Comparison of ENCODE assay signal across 8 cellular contexts in genomic region chr14:94026173-94026885, GRCh38. TPM values are rescaled to one million over a fixed set of nuclear protein-coding genes. Genes with fewer than 3 reads are reported as not detected.
A peak's percentile ranks its signal among the peaks of the same experiment; 100 is the strongest.
DNase-seq lines count a peak whose midpoint lies in the region; ATAC-seq and TF ChIP-seq lines count a peak whose summit lies in the region.

TSS of gene OTUB2 (plus strand) at chr14:94026340. CDS start at chr14:94026538, 198 bp downstream.

- no peak within 1 kb of the TSS for H3K27ac Mint-ChIP-seq in neural crest cell (ENCODE audit: unreplicated experiment)
- H3K27ac Mint-ChIP-seq in stimulated activated naive CD8-positive, alpha-beta T cell treated with anti-CD3 and anti-CD28 coated beads, Interleukin-15, amount 100 ng/mL, for 72 hours = peak within 1 kb of the TSS in 1 of 2 donors; percentile 51

- DNase-seq in EL (peak; percentile 99), HCEC 1CT (peak; percentile 95), MM.1S (peak; percentile 96), SIG-M5 (lab: John Stamatoyannopoulos, UW) (peak; percentile 89), activated gamma-delta T cell treated with Interleukin-2 at 50 U/mL for 16 hours (peak; percentile 94), foreskin keratinocyte (peak; percentile 97 to 99), neural crest cell (ENCODE audit: low read depth, low spot score) (peak; percentile 94)
- peak; percentile 96 to 98 for DNase-seq in stimulated activated naive CD8-positive, alpha-beta T cell treated with anti-CD3 and anti-CD28 coated beads, Interleukin-15, amount 100 ng/mL, for 72 hours

- H3K27ac ChIP-seq in MM.1S (ENCODE audit: low read length) (no peak within 1 kb of the TSS), foreskin keratinocyte (no peak within 1 kb of the TSS)

- H3K9ac ChIP-seq in MM.1S (ENCODE audit: low read length) = peak within 1 kb of the TSS; percentile 40; the same call in 1 of the 2 replicates

- no peaks in the 10 kb centered on the region for H3K27me3 Mint-ChIP-seq in neural crest cell (ENCODE audit: low read depth)
- peaks cover 16% of the 10 kb centered on the region for H3K27me3 Mint-ChIP-seq in stimulated activated naive CD8-positive, alpha-beta T cell treated with anti-CD3 and anti-CD28 coated beads, Interleukin-15, amount 100 ng/mL, for 72 hours

- peak within 1 kb of the TSS; percentile 55 for H3K4me3 ChIP-seq in MM.1S (ENCODE audit: low read length)

- H3F3A ChIP-seq in MM.1S (ENCODE audit: insufficient read depth, low read length) = peaks cover 12% of the 10 kb centered on the region

- peak; percentile 96 for ATAC-seq in foreskin keratinocyte
- peak; percentile 98 for ATAC-seq in stimulated activated naive CD8-positive, alpha-beta T cell treated with anti-CD3 and anti-CD28 coated beads, Interleukin-15, amount 100 ng/mL, for 72 hours

- no peaks in the 10 kb centered on the region for H3K36me3 ChIP-seq in MM.1S (replicated peaks; ENCODE audit: insufficient read depth, low read length)

- no peaks in the 10 kb centered on the region for H3K9me2 ChIP-seq in MM.1S (replicated peaks; ENCODE audit: insufficient read depth, low read length)

- H3K79me2 ChIP-seq in MM.1S (ENCODE audit: low read length) = no peaks in the 10 kb centered on the region

- no peaks in the 10 kb centered on the region for H3K36me3 Mint-ChIP-seq in neural crest cell (ENCODE audit: low read depth)

- peak within 1 kb of the TSS; percentile 87 for H3K4me3 Mint-ChIP-seq in neural crest cell
- H3K4me3 Mint-ChIP-seq in stimulated activated naive CD8-positive, alpha-beta T cell treated with anti-CD3 and anti-CD28 coated beads, Interleukin-15, amount 100 ng/mL, for 72 hours = peak within 1 kb of the TSS; percentile 72 to 75

- H4K20me1 ChIP-seq in MM.1S (ENCODE audit: insufficient read depth, low read length) = no peaks in the 10 kb centered on the region

- no peak for TF ChIP-seq CTCF in MM.1S (IDR thresholded peaks at IDR 0.05; ENCODE audit: low read length)
- no peak for TF ChIP-seq CTCF in foreskin keratinocyte (conservative IDR thresholded peaks at IDR 0.05)
- TF ChIP-seq CTCF in neural crest cell (conservative IDR thresholded peaks at IDR 0.05) = no peak

- H3K4me1 ChIP-seq in MM.1S (ENCODE audit: low read length) = peaks cover 19% of the 10 kb centered on the region
- H3K4me1 ChIP-seq in foreskin keratinocyte = peaks cover 20% of the 10 kb centered on the region

- peaks cover 20% of the 10 kb centered on the region for H3K4me1 Mint-ChIP-seq in neural crest cell
- peaks cover 33% of the 10 kb centered on the region for H3K4me1 Mint-ChIP-seq in stimulated activated naive CD8-positive, alpha-beta T cell treated with anti-CD3 and anti-CD28 coated beads, Interleukin-15, amount 100 ng/mL, for 72 hours

- no peaks in the 10 kb centered on the region for H3K27me3 ChIP-seq in MM.1S (replicated peaks; ENCODE audit: insufficient read depth, low read length)
- H3K27me3 ChIP-seq in foreskin keratinocyte = no peaks in the 10 kb centered on the region

- H3K4me2 ChIP-seq in MM.1S (ENCODE audit: low read depth, low read length) = peak within 1 kb of the TSS; percentile 31; the same call in 1 of the 2 replicates

- H3K9me3 ChIP-seq in MM.1S (replicated peaks; ENCODE audit: insufficient read depth, low read length) = no peaks in the 10 kb centered on the region

- H2AFZ ChIP-seq in MM.1S (ENCODE audit: low read length) = peak within 1 kb of the TSS; percentile 38; the same call in 1 of the 2 replicates

- no peaks in the 10 kb centered on the region for H3K9me3 Mint-ChIP-seq in neural crest cell
- no peaks in the 10 kb centered on the region for H3K9me3 Mint-ChIP-seq in stimulated activated naive CD8-positive, alpha-beta T cell treated with anti-CD3 and anti-CD28 coated beads, Interleukin-15, amount 100 ng/mL, for 72 hours

RNA-seq across cellular contexts. Expression of gene OTUB2, which starts in this region (rescaled TPM):
- 3.0 and 3.6 TPM in 2 replicates for total RNA-seq in foreskin keratinocyte
- polyA plus RNA-seq in foreskin keratinocyte = 1.8 and 1.9 TPM in 2 replicates
- total RNA-seq in neural crest cell = 4.4 and 4.8 TPM in 2 replicates
